ENCODE assay signal across 14 cellular contexts in genomic region chr3:143924522-143925381, GRCh38. TPM values are rescaled to one million over a fixed set of nuclear protein-coding genes. Genes with fewer than 3 reads are reported as not detected.
DNase-seq lines count a peak whose midpoint lies in the region; ATAC-seq and TF ChIP-seq lines count a peak whose summit lies in the region.
"Had no signal": no experiment of that assay in that cellular context is flagged by ENCODE, and none has a peak within 500 bp of the region (broad histone marks: within the 10 kb centered on the region; RNA-seq: fewer than 3 reads in every experiment).

No MANE protein-coding gene starts in this region.

- H3K27ac Mint-ChIP-seq in naive thymus-derived CD8-positive, alpha-beta T cell: peak overlapping the region in 2 of 10 donors; percentile 33 to 60
- H3K27ac Mint-ChIP-seq: activated CD4-positive, alpha-beta memory T cell treated with anti-CD3 and anti-CD28 coated beads for 36 hours; activated naive CD4-positive, alpha-beta T cell treated with anti-CD3 and anti-CD28 coated beads, Interleukin-2, amount 50 U/mL, for 72 hours had no signal

- H3K4me3 ChIP-seq in GM12865 (ENCODE audit: low read depth, low read length): peak overlapping the region; percentile 24
- no peak overlapping the region for H3K4me3 ChIP-seq in colonic mucosa

- H3K27me3 Mint-ChIP-seq in naive thymus-derived CD8-positive, alpha-beta T cell: no peaks in the 10 kb centered on the region
- H3K27me3 Mint-ChIP-seq: activated CD4-positive, alpha-beta memory T cell treated with anti-CD3 and anti-CD28 coated beads for 36 hours had no signal

- H3K4me3 Mint-ChIP-seq in naive thymus-derived CD8-positive, alpha-beta T cell: peak overlapping the region in 1 of 10 donors; percentile 67
- H3K4me3 Mint-ChIP-seq: activated CD4-positive, alpha-beta memory T cell treated with anti-CD3 and anti-CD28 coated beads for 36 hours had no signal

- no peaks in the 10 kb centered on the region for H3K36me3 Mint-ChIP-seq in naive thymus-derived CD8-positive, alpha-beta T cell
- H3K36me3 Mint-ChIP-seq: activated CD4-positive, alpha-beta memory T cell treated with anti-CD3 and anti-CD28 coated beads for 36 hours; activated naive CD4-positive, alpha-beta T cell treated with anti-CD3 and anti-CD28 coated beads, Interleukin-2, amount 50 U/mL, for 72 hours had no signal

- no peak overlapping the region for H3K9ac ChIP-seq in colonic mucosa (ENCODE audit: low read depth in 2 of 2, low read length in 2 of 2)

- H3K27me3 ChIP-seq in colonic mucosa: no peaks in the 10 kb centered on the region
- H3K27me3 ChIP-seq: neutrophil had no signal

- peaks cover 0 to 41% (median 4%) of the 10 kb centered on the region in 4 donors for H3K4me1 Mint-ChIP-seq in naive thymus-derived CD8-positive, alpha-beta T cell

- H3K9me3 ChIP-seq in colonic mucosa: no peaks in the 10 kb centered on the region
- H3K9me3 ChIP-seq: neutrophil had no signal

- no peak overlapping the region for H3K27ac ChIP-seq in colonic mucosa
- H3K27ac ChIP-seq: neutrophil had no signal

- TF ChIP-seq CTCF in GM12865 (IDR thresholded peaks at IDR 0.05; ENCODE audit: insufficient read depth, low read depth, low read length, missing control alignments) (no peak), colonic mucosa (IDR thresholded peaks at IDR 0.05) (no peak)

- H3K9me3 Mint-ChIP-seq in naive thymus-derived CD8-positive, alpha-beta T cell: no peaks in the 10 kb centered on the region
- H3K9me3 Mint-ChIP-seq: activated CD4-positive, alpha-beta memory T cell treated with anti-CD3 and anti-CD28 coated beads for 36 hours; activated naive CD4-positive, alpha-beta T cell treated with anti-CD3 and anti-CD28 coated beads, Interleukin-2, amount 50 U/mL, for 72 hours had no signal

- ATAC-seq in GM19328 (IDR thresholded peaks at IDR 0.05; ENCODE audit: unreplicated experiment): peak; percentile 62
- ATAC-seq in HG02678 (IDR thresholded peaks at IDR 0.05; ENCODE audit: unreplicated experiment): peak; percentile 71
- peak; percentile 49 for ATAC-seq in HG03520 (IDR thresholded peaks at IDR 0.05; ENCODE audit: unreplicated experiment)
- no peak for ATAC-seq in naive thymus-derived CD8-positive, alpha-beta T cell

- no peaks in the 10 kb centered on the region for H3K4me1 ChIP-seq in colonic mucosa

- DNase-seq in GM12865 (ENCODE audit: low read depth) (peak; percentile 38), HUDEP-2 (lab: John Stamatoyannopoulos, UW; ENCODE audit: unreplicated experiment in 76 of 76) (no peak), colonic mucosa (no peak)
- DNase-seq in naive thymus-derived CD8-positive, alpha-beta T cell: no peak
- DNase-seq in activated CD4-positive, alpha-beta T cell treated with anti-CD3 and anti-CD28 coated beads, Interleukin-2, amount 50 U/mL, for 1 hour: no peak
- DNase-seq: activated CD4-positive, alpha-beta memory T cell treated with anti-CD3 and anti-CD28 coated beads for 36 hours; MV-4-11; NCI-H524 treated with DMSO at 0.1 percent for 48 hours; stimulated activated naive CD4-positive, alpha-beta T cell had no signal

- intact Hi-C loops in colonic mucosa (cut with DNase I): no loop called here

- H3K36me3 ChIP-seq in colonic mucosa: no peaks in the 10 kb centered on the region
- H3K36me3 ChIP-seq: neutrophil had no signal

- POLR2A ChIA-PET in naive thymus-derived CD8-positive, alpha-beta T cell (lab: Charles Lee): no interaction called here

RNA-seq across cellular contexts. Expression of gene DIPK2A, which starts 46.9 kb away (rescaled TPM):
- total RNA-seq in naive thymus-derived CD8-positive, alpha-beta T cell: 10 to 100 TPM; 16.1 to 17.3 TPM
- 1 to 10 TPM; 5.3 to 7.3 (median 5.9) TPM for polyA plus RNA-seq in naive thymus-derived CD8-positive, alpha-beta T cell
- 10 to 100 TPM; 19.3 to 21.4 TPM for total RNA-seq in colonic mucosa

Comparison
In these comparisons a context has a peak if more than half of its experiments do, and no peak if none do; other contexts are left out.
1. ATAC-seq: peak in GM19328 (single experiment), HG02678 (single experiment) and HG03520 (single experiment); none in naive thymus-derived CD8-positive, alpha-beta T cell (0 of 2).